Comparison of ENCODE assay signal across 12 cellular contexts in the genomic region with DNA sequence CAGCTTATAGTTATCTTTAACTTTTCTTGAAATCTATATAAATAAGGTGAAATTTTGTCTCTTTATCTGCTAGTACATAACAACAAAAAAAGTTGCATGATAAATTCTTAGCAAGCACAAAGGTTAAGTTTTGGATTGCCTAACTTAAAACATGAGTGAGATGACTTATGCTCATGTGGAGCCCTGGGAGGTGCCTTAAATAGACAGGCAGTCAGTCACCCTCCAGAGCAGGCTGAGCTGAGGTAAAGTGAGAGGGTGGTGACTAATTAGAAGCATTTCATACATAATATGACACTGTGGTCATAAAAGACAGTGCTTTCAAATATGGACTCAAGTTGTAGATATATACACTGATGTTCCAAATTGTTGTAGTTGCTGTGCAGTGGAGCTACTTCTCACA. TPM values are rescaled to one million over a fixed set of nuclear protein-coding genes. Genes with fewer than 3 reads are reported as not detected.
DNase-seq lines count a peak whose midpoint lies in the region; ATAC-seq, FAIRE-seq and TF ChIP-seq lines count a peak whose summit lies in the region.
"Had no signal": no experiment of that assay in that cellular context is flagged by ENCODE, and none has a peak within 500 bp of the region (broad histone marks: within the 10 kb centered on the region; RNA-seq: fewer than 3 reads in every experiment).

No MANE protein-coding gene starts in this region.

- H3K4me1 ChIP-seq in DOHH2 (ENCODE audit: control insufficient read depth, low read length) (peaks cover 26% of the 10 kb centered on the region), GM12878 (ENCODE audit: control insufficient read depth, insufficient read depth, low read length) (no peaks in the 10 kb centered on the region), spleen (no peaks in the 10 kb centered on the region)

- TF ChIP-seq POLR2A in GM12878 (IDR thresholded peaks at IDR 0.05; ENCODE audit: low read depth, low read length) (no peak), spleen (IDR thresholded peaks at IDR 0.05) (no peak)

- RAD21 ChIA-PET in GM12878 (lab: Charles Lee; ENCODE audit: unreplicated experiment), result no interaction called here

- POLR2A ChIA-PET in GM12878 (lab: Charles Lee), result no interaction called here

- H3F3A ChIP-seq in DOHH2 (ENCODE audit: control insufficient read depth, insufficient read depth), result peaks cover 5% of the 10 kb centered on the region; the same call in 1 of the 2 replicates

- ATAC-seq in GM12878 (peak; percentile 58), GM21381 (IDR thresholded peaks at IDR 0.05; ENCODE audit: unreplicated experiment) (no peak), GM19397 (IDR thresholded peaks at IDR 0.05; ENCODE audit: unreplicated experiment) (no peak)
- no peak for ATAC-seq in natural killer cell treated with Interleukin-12 subunit alpha and Interleukin-12 subunit beta and Interleukin-15 and Interleukin-18, amount 100 ng/mL, for 72 hours

- H4K20me1 ChIP-seq in DOHH2 (ENCODE audit: control insufficient read depth, insufficient read depth, low read depth, low read length), result no peaks in the 10 kb centered on the region
- H4K20me1 ChIP-seq in GM12878 (ENCODE audit: control insufficient read depth, insufficient read depth), result no peaks in the 10 kb centered on the region

- H3K4me1 Mint-ChIP-seq in natural killer cell treated with Interleukin-12 subunit alpha and Interleukin-12 subunit beta and Interleukin-15 and Interleukin-18, amount 100 ng/mL, for 72 hours (ENCODE audit: low read depth in 2 of 2), result no peaks in the 10 kb centered on the region

- H3K79me2 ChIP-seq in DOHH2 (ENCODE audit: control insufficient read depth, low read length), result no peaks in the 10 kb centered on the region
- H3K79me2 ChIP-seq in GM12878 (ENCODE audit: control insufficient read depth, insufficient read depth, low read length), result no peaks in the 10 kb centered on the region

- no peak for TF ChIP-seq EP300 in GM12878 (IDR thresholded peaks at IDR 0.05; ENCODE audit: borderline replicate concordance in 1 of 2, control insufficient read depth in 1 of 2, low read depth in 2 of 2, low read length in 2 of 2)

- intact Hi-C loops in GM12878 (cut with micrococcal nuclease; ENCODE audit: unreplicated experiment) (no loop called here), spleen (cut with DNase I; ENCODE audit: low total_unique reads) (no loop called here)

- no peak overlapping the region for H2AFZ ChIP-seq in GM12878 (ENCODE audit: control insufficient read depth, low read depth, low read length)

- H3K27ac Mint-ChIP-seq in natural killer cell treated with Interleukin-12 subunit alpha and Interleukin-12 subunit beta and Interleukin-15 and Interleukin-18, amount 100 ng/mL, for 72 hours, result no peak overlapping the region
- H3K27ac Mint-ChIP-seq: activated naive CD8-positive, alpha-beta T cell; type B pancreatic cell had no signal

- H3K36me3 ChIP-seq in DOHH2 (ENCODE audit: control insufficient read depth, low read length) (no peaks in the 10 kb centered on the region), GM12878 (ENCODE audit: control insufficient read depth in 2 of 2, insufficient read depth in 2 of 2, low read length in 1 of 2) (no peaks in the 10 kb centered on the region), spleen (no peaks in the 10 kb centered on the region)

- CTCF ChIA-PET in GM12878 (lab: Yijun Ruan, JAX), result no interaction called here

- peaks cover 4% of the 10 kb centered on the region for H3K9me3 Mint-ChIP-seq in natural killer cell treated with Interleukin-12 subunit alpha and Interleukin-12 subunit beta and Interleukin-15 and Interleukin-18, amount 100 ng/mL, for 72 hours
- H3K9me3 Mint-ChIP-seq: type B pancreatic cell had no signal

- H3K9me2 ChIP-seq in DOHH2 (replicated peaks; ENCODE audit: control insufficient read depth, low read length), result no peaks in the 10 kb centered on the region

- no peak for TF ChIP-seq RAD21 in GM12878 (IDR thresholded peaks at IDR 0.05; ENCODE audit: insufficient read depth, low read depth, low read length)

- SMC1A ChIA-PET in GM12878 (lab: Charles Lee; ENCODE audit: uncharacterized antibody, unreplicated experiment), result no interaction called here

- no TSS peak for BruUV-seq in GM12878 (replicated peaks; lab: Mats Ljungman, UMichigan)

- H3K9me3 ChIP-seq in DOHH2 (ENCODE audit: control insufficient read depth, insufficient read depth, low read length), result no peaks in the 10 kb centered on the region
- no peaks in the 10 kb centered on the region for H3K9me3 ChIP-seq in GM12878 (replicated peaks; ENCODE audit: control insufficient read depth, insufficient read depth, low read length)
- H3K9me3 ChIP-seq in spleen, result peaks cover 0 to 4% (median 0%) of the 10 kb centered on the region in 8 donors

- H3K27me3 ChIP-seq in DOHH2 (ENCODE audit: control insufficient read depth, low read length), result no peaks in the 10 kb centered on the region
- no peaks in the 10 kb centered on the region for H3K27me3 ChIP-seq in GM12878 (replicated peaks in 1 of 2; ENCODE audit: control insufficient read depth in 2 of 2, insufficient read depth in 2 of 2, low read length in 1 of 2)
- H3K27me3 ChIP-seq in spleen (replicated peaks in 1 of 7), result no peaks in the 10 kb centered on the region

- H3K4me2 ChIP-seq in DOHH2 (ENCODE audit: low read length) (peak overlapping the region; percentile 66), GM12878 (ENCODE audit: control insufficient read depth, insufficient read depth) (no peak overlapping the region)
- H3K4me2 ChIP-seq: KMS-11 had no signal

- DNase-seq in HTR-8/SVneo (ENCODE audit: insufficient read length, low spot score) (peak; percentile 38), GM12878 (ENCODE audit: low read depth, low spot score) (no peak), myocyte (ENCODE audit: low read depth) (peak; percentile 82), spleen (no peak)
- DNase-seq in natural killer cell treated with Interleukin-12 subunit alpha and Interleukin-12 subunit beta and Interleukin-15 and Interleukin-18, amount 100 ng/mL, for 72 hours (ENCODE audit: low spot score), result no peak
- DNase-seq: DMS153 had no signal

- in situ Hi-C loops in GM12878 (cut with MboI), result no loop called here

- no peaks in the 10 kb centered on the region for H3K36me3 Mint-ChIP-seq in natural killer cell treated with Interleukin-12 subunit alpha and Interleukin-12 subunit beta and Interleukin-15 and Interleukin-18, amount 100 ng/mL, for 72 hours
- H3K36me3 Mint-ChIP-seq: activated naive CD8-positive, alpha-beta T cell; type B pancreatic cell had no signal

- FAIRE-seq in HTR-8/SVneo (lab: Jason Lieb, UNC) (peak; percentile 83), GM12878 (lab: Jason Lieb, UNC) (no peak)

- no peak overlapping the region for H3K4me3 Mint-ChIP-seq in natural killer cell treated with Interleukin-12 subunit alpha and Interleukin-12 subunit beta and Interleukin-15 and Interleukin-18, amount 100 ng/mL, for 72 hours
- H3K4me3 Mint-ChIP-seq: activated naive CD8-positive, alpha-beta T cell; type B pancreatic cell had no signal

- no peaks in the 10 kb centered on the region for H3K27me3 Mint-ChIP-seq in natural killer cell treated with Interleukin-12 subunit alpha and Interleukin-12 subunit beta and Interleukin-15 and Interleukin-18, amount 100 ng/mL, for 72 hours
- H3K27me3 Mint-ChIP-seq: activated naive CD8-positive, alpha-beta T cell; type B pancreatic cell had no signal

- H3K9ac ChIP-seq in GM12878 (ENCODE audit: control insufficient read depth, insufficient read depth, low read length), result no peak overlapping the region
- H3K9ac ChIP-seq: KMS-11 had no signal

- H3K4me3 ChIP-seq in DOHH2 (ENCODE audit: low read length) (peak overlapping the region; percentile 40), GM12878 (no peak overlapping the region), spleen (no peak overlapping the region)

- H3K27ac ChIP-seq in DOHH2 (ENCODE audit: low read depth, low read length) (peak overlapping the region; percentile 60), GM12878 (ENCODE audit: control insufficient read depth, insufficient read depth) (no peak overlapping the region), spleen (no peak overlapping the region)
- H3K27ac ChIP-seq: KMS-11 had no signal

- TF ChIP-seq CTCF in DOHH2 (IDR thresholded peaks at IDR 0.05; ENCODE audit: low read depth, low read length, poor library complexity, severe bottlenecking) (no peak), GM12878 (IDR thresholded peaks at IDR 0.05 in 2 of 3, conservative IDR thresholded peaks at IDR 0.05 in 1 of 3; ENCODE audit: control insufficient read depth in 2 of 3, extremely low read depth in 1 of 3, insufficient read depth in 1 of 3, low read depth in 3 of 3, low read length in 3 of 3) (no peak), spleen (IDR thresholded peaks at IDR 0.05 in 8 of 11, conservative IDR thresholded peaks at IDR 0.05 in 3 of 11) (no peak)

TF ChIP-seq in GM12878, 131 proteins besides CTCF, POLR2A, EP300 and RAD21 (continues in another document):
- no peak for TF ChIP-seq MEF2B (IDR thresholded peaks at IDR 0.05; ENCODE audit: partially characterized antibody, poor library complexity, severe bottlenecking)
- TF ChIP-seq ESRRA (IDR thresholded peaks at IDR 0.05; ENCODE audit: low read length), result no peak
- TF ChIP-seq RFX5 (IDR thresholded peaks at IDR 0.05; ENCODE audit: low read depth, low read length), result no peak
- TF ChIP-seq NFXL1 (IDR thresholded peaks at IDR 0.05; ENCODE audit: borderline replicate concordance), result no peak
- no peak for TF ChIP-seq LARP7 (IDR thresholded peaks at IDR 0.05)
- no peak for TF ChIP-seq SREBF2 (IDR thresholded peaks at IDR 0.05; ENCODE audit: low read length)

RNA-seq across cellular contexts. Expression of a gene that starts 14.6 kb away (rescaled TPM):
- total RNA-seq in GM12878 (2013; cell fraction: nucleolus; rRNA removed), result 0.58 and 2.4 TPM in 2 replicates
- total RNA-seq in GM12878 (2014; rRNA removed) (under 0.01 and 0.05 TPM in 2 replicates), GM12878 (2014; rRNA removed; fragmentation: Illumina TruSeq; extraction: Trizol) (0.09 and 0.41 TPM in 2 replicates), GM12878 (2021) (0.23 and 0.51 TPM in 2 replicates), myocyte (132 and 149 TPM in 2 replicates), spleen (10 to 100 TPM in 6 of 7 donors, 1 to 10 TPM in 1; 4.2 to 43.2 (median 17.2) TPM)
- polyA plus RNA-seq in GM12878 (2011; ENCODE audit: low read depth), result not detected
- polyA plus RNA-seq in GM12878 (2011; rRNA removed) (not detected in 2 replicates), GM12878 (2014; fragmentation: Illumina TruSeq; extraction: Trizol) (0.04 and 0.08 TPM in 2 replicates), GM12878 (2014; fragmentation: Nextera tagmentation; extraction: Ambion mirVana) (under 1 TPM in 1 of 2 experiments, not detected in 1; 0.05 TPM), GM12878 (2014; rRNA removed) (0.30 TPM in 1 of 2 replicates, not detected in the other), GM12878 (2016; fragmentation: Nextera tagmentation; extraction: Ambion mirVana) (under 1 TPM; 0.09 to 0.11 TPM), spleen (1 to 10 TPM in 2 of 3 donors, under 1 TPM in 1; 0.50 to 2.2 (median 1.3) TPM)
- not detected in 2 replicates for polyA plus RNA-seq in GM12878 (2011; cell fraction: cytosol; rRNA removed)
- not detected in 2 replicates for polyA plus RNA-seq in GM12878 (2011; cell fraction: nucleus; rRNA removed)
- polyA plus RNA-seq in GM12878 (2012), result not detected in 2 replicates
- polyA minus RNA-seq in GM12878 (2011; rRNA and poly(A)+ RNA removed), result not detected in 2 replicates
- not detected in 2 replicates for polyA minus RNA-seq in GM12878 (2011; cell fraction: cytosol; rRNA and poly(A)+ RNA removed)
- polyA minus RNA-seq in GM12878 (2011; cell fraction: nucleus; rRNA and poly(A)+ RNA removed), result not detected in 2 replicates
- polyA plus RNA-seq in myocyte (2012), result 30.4 TPM
- not detected for total RNA-seq in natural killer cell treated with Interleukin-12 subunit alpha and Interleukin-12 subunit beta and Interleukin-15 and Interleukin-18, amount 100 ng/mL, for 72 hours

Comparison
In these comparisons a context has a peak if more than half of its experiments do, and no peak if none do; other contexts are left out.
1. DNase-seq: peak in HTR-8/SVneo (single experiment) and myocyte (single experiment); none in GM12878 (single experiment), natural killer cell treated with Interleukin-12 subunit alpha and Interleukin-12 subunit beta and Interleukin-15 and Interleukin-18, amount 100 ng/mL, for 72 hours (single experiment) and spleen (single experiment).